Comparison of ENCODE assay signal across 13 cellular contexts in the genomic region with DNA sequence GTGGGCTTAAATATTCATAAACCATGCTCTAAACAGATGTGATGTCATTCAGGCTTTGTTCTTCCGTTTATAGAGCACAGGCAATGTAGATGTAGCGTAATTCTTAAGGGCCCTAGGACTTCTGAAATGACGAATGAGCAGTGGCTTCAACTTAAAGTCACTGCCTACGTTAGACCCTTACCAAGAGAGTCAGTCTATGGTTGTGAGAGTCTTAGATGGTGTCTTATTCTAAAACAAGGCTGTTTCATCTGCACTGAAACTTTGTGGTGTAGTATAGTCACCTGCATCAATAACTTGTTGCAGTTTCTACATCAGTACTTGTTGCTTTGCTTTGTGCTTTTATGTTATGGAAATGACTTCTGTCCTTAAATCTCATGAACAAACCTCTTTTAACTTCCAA. TPM values are rescaled to one million over a fixed set of nuclear protein-coding genes. Genes with fewer than 3 reads are reported as not detected.
A peak's percentile ranks its signal among the peaks of the same experiment; 100 is the strongest.
DNase-seq lines count a peak whose midpoint lies in the region; ATAC-seq and TF ChIP-seq lines count a peak whose summit lies in the region.
"Had no signal": no experiment of that assay in that cellular context is flagged by ENCODE, and none has a peak within 500 bp of the region (broad histone marks: within the 10 kb centered on the region; RNA-seq: fewer than 3 reads in every experiment).

No MANE protein-coding gene starts in this region.

- DNase-seq in activated T-cell treated with anti-CD3 and anti-CD28 coated beads, Interleukin-2, amount 50 U/mL, for 24 hours = no peak
- DNase-seq in activated T-cell treated with anti-CD3 and anti-CD28 coated beads, Interleukin-2, amount 50 U/mL, for 48 hours = no peak
- no peak for DNase-seq in pons (ENCODE audit: low spot score)
- no peak for DNase-seq in esophagus squamous epithelium (lab: John Stamatoyannopoulos, UW)
- DNase-seq: DMS53, foreskin keratinocyte, nucleus accumbens had no signal

- no peak for TF ChIP-seq POLR2A in esophagus squamous epithelium (IDR thresholded peaks at IDR 0.05)

- no peaks in the 10 kb centered on the region for H3K9me3 ChIP-seq in esophagus squamous epithelium
- H3K9me3 ChIP-seq: A549 had no signal

- H3K9me3 Mint-ChIP-seq in activated T-cell treated with anti-CD3 and anti-CD28 coated beads, Interleukin-2, amount 50 U/mL, for 24 hours = no peaks in the 10 kb centered on the region
- no peaks in the 10 kb centered on the region for H3K9me3 Mint-ChIP-seq in activated T-helper 17 cell treated with anti-CD3 and anti-CD28 coated beads, Interleukin-2, amount 50 U/mL, for 72 hours

- H3K36me3 ChIP-seq in esophagus squamous epithelium = peaks cover 0 to 72% (median 0%) of the 10 kb centered on the region in 3 donors

- no peak overlapping the region for H3K4me3 ChIP-seq in esophagus squamous epithelium
- H3K4me3 ChIP-seq: A549 had no signal

- H3K27ac Mint-ChIP-seq in activated T-cell treated with anti-CD3 and anti-CD28 coated beads, Interleukin-2, amount 50 U/mL, for 24 hours = peak overlapping the region; percentile 23
- H3K27ac Mint-ChIP-seq in activated T-helper 17 cell treated with anti-CD3 and anti-CD28 coated beads, Interleukin-2, amount 50 U/mL, for 72 hours = no peak overlapping the region

- ATAC-seq in GM21447 (IDR thresholded peaks at IDR 0.05; ENCODE audit: unreplicated experiment) (peak; percentile 99), HG03039 (IDR thresholded peaks at IDR 0.05; ENCODE audit: unreplicated experiment) (peak; percentile 99), esophagus mucosa (no peak)
- ATAC-seq in activated T-helper 17 cell treated with anti-CD3 and anti-CD28 coated beads, Interleukin-2, amount 50 U/mL, for 72 hours (replicated peaks) = peak; percentile 96
- ATAC-seq: A549, foreskin keratinocyte had no signal

- no peaks in the 10 kb centered on the region for H3K27me3 ChIP-seq in esophagus squamous epithelium
- H3K27me3 ChIP-seq: foreskin keratinocyte had no signal

- WGBS in esophagus squamous epithelium, 2 donors = 81 to 93% methylated on average over 4 of the region's 4 CpGs

- no peak for TF ChIP-seq CTCF in esophagus squamous epithelium (IDR thresholded peaks at IDR 0.05)

- no peaks in the 10 kb centered on the region for H3K4me1 ChIP-seq in esophagus squamous epithelium
- H3K4me1 ChIP-seq: A549, foreskin keratinocyte had no signal

- no peak overlapping the region for H3K4me3 Mint-ChIP-seq in activated T-cell treated with anti-CD3 and anti-CD28 coated beads, Interleukin-2, amount 50 U/mL, for 24 hours
- H3K4me3 Mint-ChIP-seq in activated T-helper 17 cell treated with anti-CD3 and anti-CD28 coated beads, Interleukin-2, amount 50 U/mL, for 72 hours = peak overlapping the region; percentile 25

- peaks cover 19% of the 10 kb centered on the region for H3K4me1 Mint-ChIP-seq in activated T-cell treated with anti-CD3 and anti-CD28 coated beads, Interleukin-2, amount 50 U/mL, for 24 hours (ENCODE audit: low read depth)
- peaks cover 18% of the 10 kb centered on the region for H3K4me1 Mint-ChIP-seq in activated T-helper 17 cell treated with anti-CD3 and anti-CD28 coated beads, Interleukin-2, amount 50 U/mL, for 72 hours

- intact Hi-C loops in esophagus squamous epithelium (cut with DNase I) = no loop called here

- no peaks in the 10 kb centered on the region for H3K27me3 Mint-ChIP-seq in activated T-cell treated with anti-CD3 and anti-CD28 coated beads, Interleukin-2, amount 50 U/mL, for 24 hours
- no peaks in the 10 kb centered on the region for H3K27me3 Mint-ChIP-seq in activated T-helper 17 cell treated with anti-CD3 and anti-CD28 coated beads, Interleukin-2, amount 50 U/mL, for 72 hours

- H3K36me3 Mint-ChIP-seq in activated T-cell treated with anti-CD3 and anti-CD28 coated beads, Interleukin-2, amount 50 U/mL, for 24 hours (ENCODE audit: low read depth) = peaks cover 88% of the 10 kb centered on the region
- peaks cover 91% of the 10 kb centered on the region for H3K36me3 Mint-ChIP-seq in activated T-helper 17 cell treated with anti-CD3 and anti-CD28 coated beads, Interleukin-2, amount 50 U/mL, for 72 hours (ENCODE audit: low read depth)

- H3K27ac ChIP-seq in esophagus squamous epithelium = no peak overlapping the region
- H3K27ac ChIP-seq: A549, foreskin keratinocyte, RWPE1 had no signal

RNA-seq across cellular contexts. Expression of a gene that starts 56.0 kb away (rescaled TPM):
- 100 to 1,000 TPM in 1 of 2 donors, 10 to 100 TPM in 1; 53.7 to 106 TPM for total RNA-seq in activated T-helper 17 cell treated with anti-CD3 and anti-CD28 coated beads, Interleukin-2, amount 50 U/mL, for 72 hours
- total RNA-seq in esophagus mucosa (23.1 TPM), esophagus squamous epithelium (10 to 100 TPM; 17.2 to 43.9 (median 23.6) TPM)
